19 cellular contexts compared by ENCODE assay signal in genomic region chr17:39365872-39366271, GRCh38. TPM values are rescaled to one million over a fixed set of nuclear protein-coding genes. Genes with fewer than 3 reads are reported as not detected.
A peak's percentile ranks its signal among the peaks of the same experiment; 100 is the strongest.
DNase-seq lines count a peak whose midpoint lies in the region; ATAC-seq and TF ChIP-seq lines count a peak whose summit lies in the region.
"Had no signal": no experiment of that assay in that cellular context is flagged by ENCODE, and none has a peak within 500 bp of the region (broad histone marks: within the 10 kb centered on the region; RNA-seq: fewer than 3 reads in every experiment).

No MANE protein-coding gene starts in this region.

- intact Hi-C loops in CD14-positive monocyte (cut with micrococcal nuclease) = loop anchor here in 1 of 2 donors (1.0 kb wide), 1 partner anchor 36 kb away; no protein-coding TSS in a partner anchor
- intact Hi-C loops in left ventricle myocardium inferior (cut with micrococcal nuclease) = no loop called here

- H4K20me1 ChIP-seq in SK-N-SH (ENCODE audit: insufficient read depth) = peaks cover 4% of the 10 kb centered on the region
- H4K20me1 ChIP-seq in smooth muscle cell (ENCODE audit: low read depth) = peaks cover 83% of the 10 kb centered on the region

- ATAC-seq in GM19467 (IDR thresholded peaks at IDR 0.05; ENCODE audit: unreplicated experiment) = no peak
- ATAC-seq in activated T-cell treated with anti-CD3 and anti-CD28 coated beads, Interleukin-2, amount 50 U/mL, for 72 hours (replicated peaks in 1 of 2) = no peak
- ATAC-seq: GM23338; naive thymus-derived CD4-positive, alpha-beta T cell had no signal

- CTCF ChIA-PET in SK-N-SH (lab: Yijun Ruan, JAX) = interaction anchor here (1.4 kb wide), 1 partner anchor 10 kb away, joined by 3 read pairs; no protein-coding TSS in a partner anchor

- peak overlapping the region; percentile 85 to 95 (median 92) for H3K27ac Mint-ChIP-seq in CD14-positive monocyte
- H3K27ac Mint-ChIP-seq in activated T-cell treated with anti-CD3 and anti-CD28 coated beads, Interleukin-2, amount 50 U/mL, for 72 hours = no peak overlapping the region
- H3K27ac Mint-ChIP-seq: activated naive CD4-positive, alpha-beta T cell treated with anti-CD3 and anti-CD28 coated beads, Interleukin-2, amount 10 ng/mL, durations not matched to agents 7 days and 5 days; GM23338; progenitor cell of endocrine pancreas; stimulated activated naive CD8-positive, alpha-beta T cell treated with anti-CD3 and anti-CD28 coated beads, Interleukin-15, Interleukin-2, amounts not matched to agents 100 ng/mL and 50 ng/mL, for 24 hours had no signal

- TF ChIP-seq CTCF in CD14-positive monocyte (IDR thresholded peaks at IDR 0.05) (no peak), SK-N-SH (IDR thresholded peaks at IDR 0.05) (no peak), left ventricle myocardium inferior (IDR thresholded peaks at IDR 0.05; ENCODE audit: borderline replicate concordance) (no peak), smooth muscle cell (IDR thresholded peaks at IDR 0.05; ENCODE audit: borderline replicate concordance, insufficient read depth, poor library complexity, severe bottlenecking) (no peak)

- peaks cover 10% of the 10 kb centered on the region for H3F3A ChIP-seq in SK-N-SH (replicated peaks; ENCODE audit: insufficient read depth)
- H3F3A ChIP-seq in smooth muscle cell (ENCODE audit: low read depth) = no peaks in the 10 kb centered on the region

- peak overlapping the region; percentile 56 to 76 for H3K4me3 Mint-ChIP-seq in CD14-positive monocyte
- H3K4me3 Mint-ChIP-seq in activated T-cell treated with anti-CD3 and anti-CD28 coated beads, Interleukin-2, amount 50 U/mL, for 72 hours = no peak overlapping the region
- H3K4me3 Mint-ChIP-seq: activated naive CD4-positive, alpha-beta T cell treated with anti-CD3 and anti-CD28 coated beads, Interleukin-2, amount 10 ng/mL, durations not matched to agents 7 days and 5 days; brain; GM23338; naive thymus-derived CD4-positive, alpha-beta T cell; stimulated activated naive CD8-positive, alpha-beta T cell treated with anti-CD3 and anti-CD28 coated beads, Interleukin-15, Interleukin-2, amounts not matched to agents 100 ng/mL and 50 ng/mL, for 24 hours had no signal

- peaks cover 2 to 18% of the 10 kb centered on the region in 2 donors for H3K36me3 Mint-ChIP-seq in CD14-positive monocyte
- H3K36me3 Mint-ChIP-seq in activated T-cell treated with anti-CD3 and anti-CD28 coated beads, Interleukin-2, amount 50 U/mL, for 72 hours (ENCODE audit: insufficient read depth in 2 of 2) = no peaks in the 10 kb centered on the region
- H3K36me3 Mint-ChIP-seq: activated naive CD4-positive, alpha-beta T cell treated with anti-CD3 and anti-CD28 coated beads, Interleukin-2, amount 10 ng/mL, durations not matched to agents 7 days and 5 days had no signal

- no peaks in the 10 kb centered on the region for H3K9me2 ChIP-seq in SK-N-SH

- H3K27me3 Mint-ChIP-seq in CD14-positive monocyte (ENCODE audit: low read depth in 3 of 3) = peaks cover 0 to 3% (median 0%) of the 10 kb centered on the region in 3 donors
- H3K27me3 Mint-ChIP-seq in activated T-cell treated with anti-CD3 and anti-CD28 coated beads, Interleukin-2, amount 50 U/mL, for 72 hours (ENCODE audit: low read depth) = no peaks in the 10 kb centered on the region
- H3K27me3 Mint-ChIP-seq: activated naive CD4-positive, alpha-beta T cell treated with anti-CD3 and anti-CD28 coated beads, Interleukin-2, amount 10 ng/mL, durations not matched to agents 7 days and 5 days; brain; naive thymus-derived CD4-positive, alpha-beta T cell; progenitor cell of endocrine pancreas; stimulated activated naive CD8-positive, alpha-beta T cell treated with anti-CD3 and anti-CD28 coated beads, Interleukin-15, Interleukin-2, amounts not matched to agents 100 ng/mL and 50 ng/mL, for 24 hours had no signal

- no peak for TF ChIP-seq EP300 in SK-N-SH (IDR thresholded peaks at IDR 0.05; ENCODE audit: borderline replicate concordance in 1 of 2, low read depth in 1 of 2, low read length in 1 of 2)

- H3K27me3 ChIP-seq in SK-N-SH (ENCODE audit: insufficient read depth) = no peaks in the 10 kb centered on the region
- no peaks in the 10 kb centered on the region for H3K27me3 ChIP-seq in left ventricle myocardium inferior (ENCODE audit: low read depth)
- H3K27me3 ChIP-seq in smooth muscle cell (ENCODE audit: low read depth) = no peaks in the 10 kb centered on the region

- H3K9me3 Mint-ChIP-seq in CD14-positive monocyte = no peaks in the 10 kb centered on the region
- H3K9me3 Mint-ChIP-seq in activated T-cell treated with anti-CD3 and anti-CD28 coated beads, Interleukin-2, amount 50 U/mL, for 72 hours = no peaks in the 10 kb centered on the region
- H3K9me3 Mint-ChIP-seq: activated naive CD4-positive, alpha-beta T cell treated with anti-CD3 and anti-CD28 coated beads, Interleukin-2, amount 10 ng/mL, durations not matched to agents 7 days and 5 days; brain; GM23338; naive thymus-derived CD4-positive, alpha-beta T cell; stimulated activated naive CD8-positive, alpha-beta T cell treated with anti-CD3 and anti-CD28 coated beads, Interleukin-15, Interleukin-2, amounts not matched to agents 100 ng/mL and 50 ng/mL, for 24 hours had no signal

- H3K4me1 ChIP-seq in SK-N-SH (ENCODE audit: control insufficient read depth in 1 of 2, insufficient read depth in 2 of 2, low read depth in 1 of 2, low read length in 1 of 2) (no peaks in the 10 kb centered on the region), left ventricle myocardium inferior (peaks cover 37% of the 10 kb centered on the region), smooth muscle cell (ENCODE audit: low read depth) (no peaks in the 10 kb centered on the region)

- H3K9ac ChIP-seq in SK-N-SH (no peak overlapping the region; the same call in 1 of the 2 replicates), smooth muscle cell (ENCODE audit: low read depth) (no peak overlapping the region)

- POLR2A ChIA-PET in SK-N-SH (lab: Yijun Ruan, JAX) = no interaction called here

- H3K27ac ChIP-seq in SK-N-SH (ENCODE audit: low read depth in 2 of 2, low read length in 1 of 2) (peak overlapping the region in 1 of 2 experiments; percentile 27; a peak in 1 of 4 replicates), left ventricle myocardium inferior (replicated peaks) (peak overlapping the region; percentile 38), smooth muscle cell (ENCODE audit: low read depth) (peak overlapping the region; percentile 4)

- TF ChIP-seq RAD21 in SK-N-SH (IDR thresholded peaks at IDR 0.05; ENCODE audit: low read length) = no peak

- no peaks in the 10 kb centered on the region for H3K9me3 ChIP-seq in SK-N-SH
- H3K9me3 ChIP-seq in left ventricle myocardium inferior (replicated peaks) = no peaks in the 10 kb centered on the region
- no peaks in the 10 kb centered on the region for H3K9me3 ChIP-seq in smooth muscle cell (replicated peaks; ENCODE audit: low read depth)

- no peak for DNase-seq in CD14-positive monocyte (ENCODE audit: low spot score)
- no peak for DNase-seq in SK-N-SH
- DNase-seq in left ventricle myocardium inferior = no peak
- no peak for DNase-seq in smooth muscle cell (lab: John Stamatoyannopoulos, UW; ENCODE audit: unreplicated experiment)
- no peak for DNase-seq in activated T-cell treated with anti-CD3 and anti-CD28 coated beads, Interleukin-2, amount 50 U/mL, for 72 hours
- DNase-seq in DMS 273 (lab: John Stamatoyannopoulos, UW; ENCODE audit: unreplicated experiment) = no peak
- no peak for DNase-seq in LoVo (ENCODE audit: low spot score)
- DNase-seq: activated CD4-positive, alpha-beta T cell treated with anti-CD3 and anti-CD28 coated beads for 4 hours; activated CD8-positive, alpha-beta memory T cell treated with anti-CD3 and anti-CD28 coated beads, Interleukin-2, amount 50 U/mL, for 48 hours; activated naive CD4-positive, alpha-beta T cell treated with anti-CD3 and anti-CD28 coated beads, Interleukin-2, amount 10 ng/mL, durations not matched to agents 7 days and 5 days; Calu3; naive thymus-derived CD4-positive, alpha-beta T cell; NCI-H146; NCI-H446 had no signal

- no peaks in the 10 kb centered on the region for H3K36me3 ChIP-seq in SK-N-SH (replicated peaks in 1 of 2; ENCODE audit: control insufficient read depth in 1 of 2, insufficient read depth in 2 of 2, low read length in 1 of 2)
- H3K36me3 ChIP-seq in left ventricle myocardium inferior = no peaks in the 10 kb centered on the region
- no peaks in the 10 kb centered on the region for H3K36me3 ChIP-seq in smooth muscle cell (ENCODE audit: low read depth)

- H3K79me2 ChIP-seq in SK-N-SH (ENCODE audit: insufficient read depth) (peaks cover 13% of the 10 kb centered on the region), smooth muscle cell (ENCODE audit: low read depth) (peaks cover 22% of the 10 kb centered on the region)

- WGBS in SK-N-SH (ENCODE audit: low lambda C conversion rate) = 90% methylated on average over 5 of the region's 5 CpGs
- WGBS in smooth muscle cell (ENCODE audit: low lambda C conversion rate) = 94% methylated on average over 5 of the region's 5 CpGs

- H3K4me1 Mint-ChIP-seq in CD14-positive monocyte = peaks cover 42% of the 10 kb centered on the region
- H3K4me1 Mint-ChIP-seq in activated T-cell treated with anti-CD3 and anti-CD28 coated beads, Interleukin-2, amount 50 U/mL, for 72 hours (ENCODE audit: low read depth) = peaks cover 2% of the 10 kb centered on the region
- H3K4me1 Mint-ChIP-seq: activated naive CD4-positive, alpha-beta T cell treated with anti-CD3 and anti-CD28 coated beads, Interleukin-2, amount 10 ng/mL, durations not matched to agents 7 days and 5 days; GM23338 had no signal

- H3K4me2 ChIP-seq in SK-N-SH (peak overlapping the region; percentile 56), smooth muscle cell (no peak overlapping the region)
- H3K4me2 ChIP-seq: GM23338 had no signal

- H3K4me3 ChIP-seq in SK-N-SH (ENCODE audit: low read depth in 2 of 2, low read length in 1 of 2) (no peak overlapping the region), left ventricle myocardium inferior (peak overlapping the region; percentile 15), smooth muscle cell (no peak overlapping the region)
- H3K4me3 ChIP-seq: GM23338 had no signal

- H2AFZ ChIP-seq in SK-N-SH (ENCODE audit: low read depth) (no peak overlapping the region), smooth muscle cell (ENCODE audit: low read depth) (no peak overlapping the region)
- H2AFZ ChIP-seq: GM23338 had no signal

TF ChIP-seq in SK-N-SH, 30 proteins besides CTCF, POLR2A, EP300 and RAD21 (continues in another document):
- no peak for TF ChIP-seq ELF1 (IDR thresholded peaks at IDR 0.05)
- no peak for TF ChIP-seq TEAD4 (IDR thresholded peaks at IDR 0.05; ENCODE audit: borderline replicate concordance, insufficient read depth)
- no peak for TF ChIP-seq GABPA (IDR thresholded peaks at IDR 0.05; ENCODE audit: low read depth)
- TF ChIP-seq TAF1 (IDR thresholded peaks at IDR 0.05; ENCODE audit: borderline replicate concordance, low read depth, low read length) = no peak

RNA-seq across cellular contexts. Expression of gene FBXL20, which starts 35.6 kb away (rescaled TPM):
- polyA plus RNA-seq in CD14-positive monocyte (1 to 10 TPM; 4.0 to 4.7 TPM), SK-N-SH (2012; rRNA removed) (2.2 and 2.7 TPM in 2 replicates), smooth muscle cell (8.0 and 10.9 TPM in 2 replicates)
- 2.5 and 2.6 TPM in 2 replicates for polyA plus RNA-seq in SK-N-SH (2012; cell fraction: cytosol; rRNA removed)
- polyA plus RNA-seq in SK-N-SH (2012; cell fraction: nucleus; rRNA removed) = 5.3 and 7.7 TPM in 2 replicates
- total RNA-seq in left ventricle myocardium inferior (14.2 TPM), smooth muscle cell (13.6 and 19.9 TPM in 2 replicates)
- total RNA-seq in activated T-cell treated with anti-CD3 and anti-CD28 coated beads, Interleukin-2, amount 50 U/mL, for 72 hours = 10 to 100 TPM; 28.5 to 30.5 TPM

Comparison
In these comparisons a context has a peak if more than half of its experiments do, and no peak if none do; other contexts are left out.
1. H3K4me3 Mint-ChIP-seq: peak in CD14-positive monocyte (2 of 2); none in activated T-cell treated with anti-CD3 and anti-CD28 coated beads, Interleukin-2, amount 50 U/mL, for 72 hours (0 of 2).